Comparison of ENCODE assay signal across 1 cellular context in genomic region chr1:1109743-1110142, GRCh38.
TF ChIP-seq lines count a peak whose summit lies in the region.

No MANE protein-coding gene starts in this region.

TF ChIP-seq in K562, 482 proteins besides CTCF, POLR2A, EP300 and RAD21 (continued from another document and continues in another):
- TF ChIP-seq NRF1 (conservative IDR thresholded peaks at IDR 0.05 in 1 of 2, IDR thresholded peaks at IDR 0.05 in 1 of 2) (peak; percentile 37 to 39; a peak in 3 of 4 replicates), ZNF395 (CRISPR knock-in tag; IDR thresholded peaks at IDR 0.05) (peak; percentile 37; the same call in 1 of the 2 replicates), ZNF140 (CRISPR knock-in tag; IDR thresholded peaks at IDR 0.05) (no peak), POU5F1 (IDR thresholded peaks at IDR 0.05; ENCODE audit: borderline replicate concordance, low read depth, low read length, partially characterized antibody) (no peak), ZNF717 (CRISPR knock-in tag; IDR thresholded peaks at IDR 0.05) (no peak), SETDB1 (IDR thresholded peaks at IDR 0.05; ENCODE audit: low read length) (no peak), ZKSCAN8 (CRISPR knock-in tag; IDR thresholded peaks at IDR 0.05) (0 out of 2 replicates have a peak, but pooled peaks have one; percentile 45), RNF2 (IDR thresholded peaks at IDR 0.05) (peak; percentile 80), YY1 (IDR thresholded peaks at IDR 0.05; ENCODE audit: borderline replicate concordance in 1 of 3, control insufficient read depth in 1 of 3, extremely low read depth in 1 of 3, insufficient read depth in 3 of 3, insufficient read length in 1 of 3, insufficient replicate concordance in 2 of 3, low read depth in 1 of 3, low read length in 2 of 3) (peak; percentile 48 to 90 (median 65)), HDAC2 (IDR thresholded peaks at IDR 0.05) (0 out of 2 replicates have a peak, but pooled peaks have one; percentile 59), NEUROD1 (IDR thresholded peaks at IDR 0.05; ENCODE audit: borderline replicate concordance, low read depth, low read length, partially characterized antibody) (peak; percentile 21), SMAD4 (CRISPR knock-in tag; conservative IDR thresholded peaks at IDR 0.05) (peak; percentile 75), ZNF263 (CRISPR knock-in tag; IDR thresholded peaks at IDR 0.05; ENCODE audit: borderline replicate concordance) (peak; percentile 36; the same call in 1 of the 2 replicates), FOXK2 (conservative IDR thresholded peaks at IDR 0.05 in 1 of 2, IDR thresholded peaks at IDR 0.05 in 1 of 2; ENCODE audit: low read depth in 2 of 2) (peak in 1 of 2 experiments; percentile 30; a peak in 1 of 4 replicates), TCFL5 (CRISPR knock-in tag; conservative IDR thresholded peaks at IDR 0.05) (0 out of 2 replicates have a peak, but pooled peaks have one; percentile 6), SMARCA5 (IDR thresholded peaks at IDR 0.05) (no peak), PTRF (tag; IDR thresholded peaks at IDR 0.05) (no peak), HSF4 (CRISPR knock-in tag; IDR thresholded peaks at IDR 0.05; ENCODE audit: borderline replicate concordance) (0 out of 2 replicates have a peak, but pooled peaks have one; percentile 40), ZNF134 (CRISPR knock-in tag; conservative IDR thresholded peaks at IDR 0.05) (no peak), MAZ (CRISPR knock-in tag; conservative IDR thresholded peaks at IDR 0.05 in 1 of 2, IDR thresholded peaks at IDR 0.05 in 1 of 2) (peak in 1 of 2 experiments; percentile 38; a peak in 1 of 4 replicates), POLR2AphosphoS5 (IDR thresholded peaks at IDR 0.05; ENCODE audit: control insufficient read depth, insufficient read depth, low read depth, low read length) (peak; percentile 46; the same call in 1 of the 2 replicates), NFIX (CRISPR knock-in tag; IDR thresholded peaks at IDR 0.05; ENCODE audit: low read depth) (peak; percentile 49; the same call in 1 of the 2 replicates), ZKSCAN1 (IDR thresholded peaks at IDR 0.05; ENCODE audit: low read depth, low read length) (0 out of 2 replicates have a peak, but pooled peaks have one; percentile 31), MNT (conservative IDR thresholded peaks at IDR 0.05) (0 out of 4 replicates have a peak, but pooled peaks of 1 of the 2 experiments have one; percentile 29), ELF4 (CRISPR knock-in tag; IDR thresholded peaks at IDR 0.05) (no peak), CBX1 (IDR thresholded peaks at IDR 0.05; ENCODE audit: low read depth) (peak; percentile 63; the same call in 1 of the 2 replicates), NFIC (IDR thresholded peaks at IDR 0.05) (peak; percentile 99), ZFP91 (CRISPR knock-in tag; IDR thresholded peaks at IDR 0.05) (no peak), ZBTB12 (CRISPR knock-in tag; IDR thresholded peaks at IDR 0.05) (peak; percentile 61), SP1 (CRISPR knock-in tag; IDR thresholded peaks at IDR 0.05) (0 out of 2 replicates have a peak, but pooled peaks have one; percentile 30), ATF1 (CRISPR knock-in tag; IDR thresholded peaks at IDR 0.05) (no peak), ATF1 (tag; IDR thresholded peaks at IDR 0.05) (peak; percentile 83), RBBP5 (IDR thresholded peaks at IDR 0.05; ENCODE audit: borderline replicate concordance, insufficient read depth, low read length, poor library complexity, severe bottlenecking) (peak; percentile 48), DPF2 (IDR thresholded peaks at IDR 0.05) (peak; percentile 78), SNIP1 (IDR thresholded peaks at IDR 0.05; ENCODE audit: low read depth) (no peak), LCOR (CRISPR knock-in tag; IDR thresholded peaks at IDR 0.05) (0 out of 2 replicates have a peak, but pooled peaks have one; percentile 40), NBN (IDR thresholded peaks at IDR 0.05; ENCODE audit: low read depth) (0 out of 2 replicates have a peak, but pooled peaks have one; percentile 29), CBFA2T3 (IDR thresholded peaks at IDR 0.05) (peak; percentile 43; the same call in 1 of the 2 replicates), ZNF197 (CRISPR knock-in tag; IDR thresholded peaks at IDR 0.05; ENCODE audit: low read depth) (no peak), ZNF175 (CRISPR knock-in tag; IDR thresholded peaks at IDR 0.05; ENCODE audit: low read depth) (0 out of 2 replicates have a peak, but pooled peaks have one; percentile 51), RAD51 (IDR thresholded peaks at IDR 0.05; ENCODE audit: borderline replicate concordance, low read depth) (peak; percentile 17; the same call in 1 of the 2 replicates), TOE1 (IDR thresholded peaks at IDR 0.05; ENCODE audit: borderline replicate concordance) (0 out of 2 replicates have a peak, but pooled peaks have one; percentile 47), TOE1 (CRISPR knock-in tag; IDR thresholded peaks at IDR 0.05; ENCODE audit: borderline replicate concordance, low read depth) (no peak), ZFX (CRISPR knock-in tag; IDR thresholded peaks at IDR 0.05) (peak; percentile 76), MTA3 (IDR thresholded peaks at IDR 0.05; ENCODE audit: borderline replicate concordance) (peak; percentile 64; the same call in 1 of the 2 replicates), RCOR1 (IDR thresholded peaks at IDR 0.05; ENCODE audit: borderline replicate concordance in 1 of 2, low read depth in 2 of 2, low read length in 2 of 2) (peak in 1 of 2 experiments; percentile 72; a peak in 2 of 4 replicates), NR2C2 (CRISPR knock-in tag; IDR thresholded peaks at IDR 0.05) (no peak), NR2C2 (tag; IDR thresholded peaks at IDR 0.05) (peak; percentile 64), NR1H2 (CRISPR knock-in tag; IDR thresholded peaks at IDR 0.05) (no peak), FOXM1 (IDR thresholded peaks at IDR 0.05; ENCODE audit: low read depth) (no peak), FOXM1 (CRISPR knock-in tag; IDR thresholded peaks at IDR 0.05; ENCODE audit: low read depth) (0 out of 2 replicates have a peak, but pooled peaks have one; percentile 29), ZNF431 (CRISPR knock-in tag; IDR thresholded peaks at IDR 0.05) (0 out of 2 replicates have a peak, but pooled peaks have one; percentile 25), ZBTB40 (IDR thresholded peaks at IDR 0.05) (peak; percentile 38; the same call in 1 of the 2 replicates), ZBTB40 (CRISPR knock-in tag; IDR thresholded peaks at IDR 0.05) (no peak), GATA2 (CRISPR knock-in tag; IDR thresholded peaks at IDR 0.05) (peak; percentile 57; the same call in 1 of the 2 replicates), TRIM24 (IDR thresholded peaks at IDR 0.05) (peak; percentile 32 to 78; a peak in 3 of 4 replicates), CTBP1 (IDR thresholded peaks at IDR 0.05; ENCODE audit: borderline replicate concordance) (peak; percentile 51; the same call in 1 of the 2 replicates), ARID1B (IDR thresholded peaks at IDR 0.05) (peak; percentile 73), MAFK (IDR thresholded peaks at IDR 0.05; ENCODE audit: low read length) (no peak), ZNF12 (CRISPR knock-in tag; IDR thresholded peaks at IDR 0.05) (0 out of 2 replicates have a peak, but pooled peaks have one; percentile 39), NFATC3 (IDR thresholded peaks at IDR 0.05) (0 out of 2 replicates have a peak, but pooled peaks have one; percentile 42), LEF1 (IDR thresholded peaks at IDR 0.05) (peak; percentile 57; the same call in 1 of the 2 replicates)
